9 cellular contexts compared by ENCODE assay signal in the genomic region with DNA sequence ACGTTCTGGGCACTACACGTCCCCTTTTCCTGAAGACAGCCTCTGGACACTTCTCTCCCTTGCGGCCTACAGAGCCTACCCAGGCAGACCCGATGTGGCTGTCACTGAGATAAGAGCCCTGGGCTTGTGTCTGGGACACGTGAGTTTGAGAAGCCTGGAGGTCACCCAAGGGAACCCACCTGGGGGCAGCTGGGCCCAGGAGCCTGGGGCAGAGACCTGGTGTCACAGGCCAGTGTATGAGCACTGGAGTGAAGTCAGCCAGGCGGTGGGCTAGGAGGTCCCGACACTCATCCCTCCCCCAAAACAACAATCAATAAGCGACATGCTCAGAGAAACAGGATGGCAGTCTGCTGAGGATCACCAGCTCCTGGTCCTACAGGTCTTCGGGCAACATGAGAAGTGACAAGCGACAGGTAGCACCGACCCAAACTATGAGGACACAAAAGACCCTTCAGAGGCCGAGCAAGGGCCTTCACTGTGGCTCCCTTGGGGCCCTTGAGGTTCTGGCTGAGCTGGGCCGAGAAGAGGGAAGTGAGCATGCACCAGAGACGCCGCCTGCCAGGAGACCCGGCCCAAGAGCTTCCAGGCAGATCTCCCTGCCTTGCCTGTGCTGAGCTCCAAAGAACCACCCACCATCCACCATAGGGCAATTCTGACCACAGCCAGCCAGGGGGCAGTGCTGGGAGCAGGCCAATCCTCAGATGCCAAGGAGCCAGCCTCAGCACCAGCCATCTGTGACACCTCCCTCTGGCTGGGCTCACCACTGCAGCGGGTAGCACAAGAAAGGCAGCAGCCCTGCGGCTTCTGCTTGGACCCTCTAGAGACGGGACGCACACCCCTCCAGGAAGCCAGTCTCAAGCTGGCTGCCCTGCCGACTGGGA. TPM values are rescaled to one million over a fixed set of nuclear protein-coding genes. Genes with fewer than 3 reads are reported as not detected.
A peak's percentile ranks its signal among the peaks of the same experiment; 100 is the strongest.
DNase-seq lines count a peak whose midpoint lies in the region; ATAC-seq lines count a peak whose summit lies in the region.
"Had no signal": no experiment of that assay in that cellular context is flagged by ENCODE, and none has a peak within 500 bp of the region (broad histone marks: within the 10 kb centered on the region; RNA-seq: fewer than 3 reads in every experiment).

No MANE protein-coding gene starts in this region.

- H3K4me3 Mint-ChIP-seq in activated T-cell treated with anti-CD3 and anti-CD28 coated beads, Interleukin-2, amount 50 U/mL, for 24 hours = no peak overlapping the region
- no peak overlapping the region for H3K4me3 Mint-ChIP-seq in naive thymus-derived CD8-positive, alpha-beta T cell

- no peaks in the 10 kb centered on the region for H3K4me1 ChIP-seq in adipocyte (ENCODE audit: control insufficient read depth, insufficient read depth, low read length)

- H3K9ac ChIP-seq in adipocyte (ENCODE audit: low read length) = no peak overlapping the region

- H3K9me3 ChIP-seq in MG63 = no peaks in the 10 kb centered on the region
- H3K9me3 ChIP-seq in adipocyte (ENCODE audit: control insufficient read depth, low read length) = peaks cover 10% of the 10 kb centered on the region

- peaks cover 45% of the 10 kb centered on the region for H3K27me3 Mint-ChIP-seq in activated T-cell treated with anti-CD3 and anti-CD28 coated beads, Interleukin-2, amount 50 U/mL, for 24 hours
- H3K27me3 Mint-ChIP-seq in naive thymus-derived CD8-positive, alpha-beta T cell = peaks cover 0 to 10% (median 3%) of the 10 kb centered on the region in 5 donors

- H3K9me3 Mint-ChIP-seq in activated T-cell treated with anti-CD3 and anti-CD28 coated beads, Interleukin-2, amount 50 U/mL, for 24 hours = peaks cover 9% of the 10 kb centered on the region
- peaks cover 0 to 8% (median 3%) of the 10 kb centered on the region in 9 donors for H3K9me3 Mint-ChIP-seq in naive thymus-derived CD8-positive, alpha-beta T cell

- H3K4me1 Mint-ChIP-seq in activated T-cell treated with anti-CD3 and anti-CD28 coated beads, Interleukin-2, amount 50 U/mL, for 24 hours (ENCODE audit: low read depth) = no peaks in the 10 kb centered on the region
- peaks cover 0 to 2% (median 0%) of the 10 kb centered on the region in 4 donors for H3K4me1 Mint-ChIP-seq in naive thymus-derived CD8-positive, alpha-beta T cell

- peak; percentile 54 to 63 for ATAC-seq in naive thymus-derived CD8-positive, alpha-beta T cell
- ATAC-seq in HG03354 (IDR thresholded peaks at IDR 0.05; ENCODE audit: poor library complexity, severe bottlenecking, unreplicated experiment) (no peak), HG02840 (IDR thresholded peaks at IDR 0.05; ENCODE audit: low FRiP score, unreplicated experiment) (no peak), GM21526 (IDR thresholded peaks at IDR 0.05; ENCODE audit: low FRiP score, unreplicated experiment) (no peak)

- POLR2A ChIA-PET in naive thymus-derived CD8-positive, alpha-beta T cell (lab: Charles Lee) = no interaction called here

- H3K4me3 ChIP-seq in MG63 (no peak overlapping the region), adipocyte (ENCODE audit: low read length) (no peak overlapping the region)
- H3K4me3 ChIP-seq: skin epidermis had no signal

- no peaks in the 10 kb centered on the region for H3K27me3 ChIP-seq in MG63
- H3K27me3 ChIP-seq in adipocyte (replicated peaks; ENCODE audit: control insufficient read depth, insufficient read depth, low read length) = peaks cover 39% of the 10 kb centered on the region

- DNase-seq in activated T-cell treated with anti-CD3 and anti-CD28 coated beads, Interleukin-2, amount 50 U/mL, for 24 hours = peak; percentile 36
- DNase-seq in activated T-cell treated with anti-CD3 and anti-CD28 coated beads for 4 hours (no peak), MG63 (peak; percentile 31), adipocyte (ENCODE audit: low read depth) (peak; percentile 10)
- DNase-seq in naive thymus-derived CD8-positive, alpha-beta T cell = no peak

- no peaks in the 10 kb centered on the region for H3K36me3 Mint-ChIP-seq in activated T-cell treated with anti-CD3 and anti-CD28 coated beads, Interleukin-2, amount 50 U/mL, for 24 hours (ENCODE audit: low read depth)
- H3K36me3 Mint-ChIP-seq in naive thymus-derived CD8-positive, alpha-beta T cell = peaks cover 0 to 4% (median 0%) of the 10 kb centered on the region in 3 donors

- H3K27ac Mint-ChIP-seq in activated T-cell treated with anti-CD3 and anti-CD28 coated beads, Interleukin-2, amount 50 U/mL, for 24 hours = no peak overlapping the region
- H3K27ac Mint-ChIP-seq in naive thymus-derived CD8-positive, alpha-beta T cell = peak overlapping the region in 1 of 10 donors; percentile 27

- H3K36me3 ChIP-seq in MG63 (no peaks in the 10 kb centered on the region), adipocyte (ENCODE audit: control insufficient read depth, insufficient read depth, low read length, severe bottlenecking) (no peaks in the 10 kb centered on the region)

RNA-seq across cellular contexts. Expression of a gene that starts 11.0 kb away (rescaled TPM):
- total RNA-seq in MG63 (2014; rRNA removed; shearing (Covaris generic); ENCODE audit: low replicate concordance) = 7.9 and 8.6 TPM in 2 replicates
- total RNA-seq in naive thymus-derived CD8-positive, alpha-beta T cell = not detected
- polyA plus RNA-seq in naive thymus-derived CD8-positive, alpha-beta T cell = not detected

RNA-seq across cellular contexts. Expression of a gene that starts 37.1 kb away (rescaled TPM):
- 47.7 and 73.2 TPM in 2 replicates for total RNA-seq in MG63 (2014; rRNA removed; shearing (Covaris generic); ENCODE audit: low replicate concordance)
- total RNA-seq in naive thymus-derived CD8-positive, alpha-beta T cell = 10 to 100 TPM; 25.3 to 27.3 TPM
- 10 to 100 TPM; 28.7 to 37.6 (median 33.8) TPM for polyA plus RNA-seq in naive thymus-derived CD8-positive, alpha-beta T cell

RNA-seq across cellular contexts. Expression of a gene that starts 37.6 kb away (rescaled TPM):
- 0.43 TPM in 1 of 2 replicates, not detected in the other for total RNA-seq in MG63 (2014; rRNA removed; shearing (Covaris generic); ENCODE audit: low replicate concordance)
- not detected for total RNA-seq in naive thymus-derived CD8-positive, alpha-beta T cell
- polyA plus RNA-seq in naive thymus-derived CD8-positive, alpha-beta T cell = not detected

RNA-seq across cellular contexts. Expression of a gene that starts 51.7 kb away (rescaled TPM):
- total RNA-seq in MG63 (2014; rRNA removed; shearing (Covaris generic); ENCODE audit: low replicate concordance) = 12.8 and 24.8 TPM in 2 replicates
- under 1 TPM; 0.31 to 0.49 TPM for total RNA-seq in naive thymus-derived CD8-positive, alpha-beta T cell
- polyA plus RNA-seq in naive thymus-derived CD8-positive, alpha-beta T cell = under 1 TPM in 2 of 3 donors, not detected in 1; 0.04 to 0.16 TPM

Comparison
In these comparisons a context has a peak if more than half of its experiments do, and no peak if none do; other contexts are left out.
1. DNase-seq: peak in activated T-cell treated with anti-CD3 and anti-CD28 coated beads, Interleukin-2, amount 50 U/mL, for 24 hours (single experiment), MG63 (single experiment) and adipocyte (single experiment); none in activated T-cell treated with anti-CD3 and anti-CD28 coated beads for 4 hours (single experiment) and naive thymus-derived CD8-positive, alpha-beta T cell (0 of 10).
2. ATAC-seq: peak in naive thymus-derived CD8-positive, alpha-beta T cell (2 of 2); none in HG03354 (single experiment), HG02840 (single experiment) and GM21526 (single experiment).